1 cellular context compared by ENCODE assay signal in the genomic region with DNA sequence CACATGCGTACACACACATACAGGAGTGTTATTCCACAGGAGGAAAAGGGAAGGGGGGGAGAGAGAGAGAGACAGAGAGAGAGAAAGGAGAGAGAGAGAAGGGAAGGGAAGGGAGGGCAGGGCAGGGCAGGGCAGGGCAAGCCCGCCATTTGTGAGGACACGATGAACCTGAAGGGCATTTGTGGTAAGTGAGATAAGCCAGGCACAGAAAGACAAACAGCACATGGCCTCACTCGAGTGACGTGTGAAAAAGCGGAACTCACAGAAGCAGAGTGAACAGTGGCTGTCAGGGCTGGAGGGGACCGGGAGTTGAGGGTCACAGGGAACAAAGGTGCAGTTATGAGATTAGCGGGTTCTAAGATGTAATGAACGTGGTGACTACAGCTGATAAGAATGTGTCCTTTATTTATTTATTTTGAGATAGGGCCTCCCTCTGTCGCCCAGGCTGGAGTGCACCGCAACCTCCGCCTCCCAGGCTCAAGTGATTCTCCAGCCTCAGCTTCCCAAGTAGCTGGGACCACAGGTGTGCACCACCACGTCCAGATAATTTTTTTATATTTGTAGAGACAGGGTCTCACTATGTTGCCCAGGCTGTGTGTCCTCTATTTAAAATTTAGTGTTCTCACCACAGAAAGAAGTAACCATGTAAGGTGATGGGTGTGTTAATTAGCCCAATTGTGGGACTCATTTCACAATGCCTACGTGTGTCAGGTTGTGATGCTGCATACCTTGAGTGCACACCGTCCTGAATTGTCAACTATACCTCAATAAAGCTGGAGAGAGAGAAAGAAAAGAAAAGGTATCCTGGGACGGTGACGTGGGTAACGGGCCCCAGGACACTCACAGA.
TF ChIP-seq lines count a peak whose summit lies in the region.

No MANE protein-coding gene starts in this region.

TF ChIP-seq in K562, 482 proteins besides CTCF, POLR2A, EP300 and RAD21 (continued from another document and continues in another):
- TF ChIP-seq RFX7 (CRISPR knock-in tag; IDR thresholded peaks at IDR 0.05): no peak
- TF ChIP-seq GATAD2B (IDR thresholded peaks at IDR 0.05; ENCODE audit: borderline replicate concordance): no peak
- no peak for TF ChIP-seq CHCHD3 (CRISPR knock-in tag; IDR thresholded peaks at IDR 0.05)
- no peak for TF ChIP-seq RB1 (IDR thresholded peaks at IDR 0.05; ENCODE audit: low read depth)
- TF ChIP-seq HDAC8 (tag; IDR thresholded peaks at IDR 0.05): no peak
- TF ChIP-seq SMAD4 (CRISPR knock-in tag; conservative IDR thresholded peaks at IDR 0.05): peak; percentile 88
- TF ChIP-seq, protein P1, sequence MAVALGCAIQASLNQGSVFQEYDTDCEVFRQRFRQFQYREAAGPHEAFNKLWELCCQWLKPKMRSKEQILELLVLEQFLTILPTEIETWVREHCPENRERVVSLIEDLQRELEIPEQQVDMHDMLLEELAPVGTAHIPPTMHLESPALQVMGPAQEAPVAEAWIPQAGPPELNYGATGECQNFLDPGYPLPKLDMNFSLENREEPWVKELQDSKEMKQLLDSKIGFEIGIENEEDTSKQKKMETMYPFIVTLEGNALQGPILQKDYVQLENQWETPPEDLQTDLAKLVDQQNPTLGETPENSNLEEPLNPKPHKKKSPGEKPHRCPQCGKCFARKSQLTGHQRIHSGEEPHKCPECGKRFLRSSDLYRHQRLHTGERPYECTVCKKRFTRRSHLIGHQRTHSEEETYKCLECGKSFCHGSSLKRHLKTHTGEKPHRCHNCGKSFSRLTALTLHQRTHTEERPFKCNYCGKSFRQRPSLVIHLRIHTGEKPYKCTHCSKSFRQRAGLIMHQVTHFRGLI (CRISPR knock-in tag; IDR thresholded peaks at IDR 0.05): no peak
- no peak for TF ChIP-seq SMC3 (conservative IDR thresholded peaks at IDR 0.05; ENCODE audit: insufficient read depth, low read depth, low read length)
- TF ChIP-seq, protein P2, sequence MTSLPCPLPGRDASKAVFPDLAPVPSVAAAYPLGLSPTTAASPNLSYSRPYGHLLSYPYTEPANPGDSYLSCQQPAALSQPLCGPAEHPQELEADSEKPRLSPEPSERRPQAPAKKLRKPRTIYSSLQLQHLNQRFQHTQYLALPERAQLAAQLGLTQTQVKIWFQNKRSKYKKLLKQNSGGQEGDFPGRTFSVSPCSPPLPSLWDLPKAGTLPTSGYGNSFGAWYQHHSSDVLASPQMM (CRISPR knock-in tag; IDR thresholded peaks at IDR 0.05): no peak
- TF ChIP-seq CHD4 (IDR thresholded peaks at IDR 0.05; ENCODE audit: insufficient read depth, insufficient replicate concordance, low read depth, low read length, poor library complexity, severe bottlenecking): peak; percentile 62
- TF ChIP-seq PURB (CRISPR knock-in tag; IDR thresholded peaks at IDR 0.05; ENCODE audit: low read depth): no peak
- TF ChIP-seq ZNF778 (CRISPR knock-in tag; IDR thresholded peaks at IDR 0.05): no peak
- TF ChIP-seq, protein P3, sequence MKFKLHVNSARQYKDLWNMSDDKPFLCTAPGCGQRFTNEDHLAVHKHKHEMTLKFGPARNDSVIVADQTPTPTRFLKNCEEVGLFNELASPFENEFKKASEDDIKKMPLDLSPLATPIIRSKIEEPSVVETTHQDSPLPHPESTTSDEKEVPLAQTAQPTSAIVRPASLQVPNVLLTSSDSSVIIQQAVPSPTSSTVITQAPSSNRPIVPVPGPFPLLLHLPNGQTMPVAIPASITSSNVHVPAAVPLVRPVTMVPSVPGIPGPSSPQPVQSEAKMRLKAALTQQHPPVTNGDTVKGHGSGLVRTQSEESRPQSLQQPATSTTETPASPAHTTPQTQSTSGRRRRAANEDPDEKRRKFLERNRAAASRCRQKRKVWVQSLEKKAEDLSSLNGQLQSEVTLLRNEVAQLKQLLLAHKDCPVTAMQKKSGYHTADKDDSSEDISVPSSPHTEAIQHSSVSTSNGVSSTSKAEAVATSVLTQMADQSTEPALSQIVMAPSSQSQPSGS (CRISPR knock-in tag; IDR thresholded peaks at IDR 0.05): no peak
- no peak for TF ChIP-seq SRSF9 (IDR thresholded peaks at IDR 0.05; ENCODE audit: borderline replicate concordance, low read depth, low read length)
- peak; percentile 95 for TF ChIP-seq PML (IDR thresholded peaks at IDR 0.05; ENCODE audit: low read length)
- TF ChIP-seq, protein P4, sequence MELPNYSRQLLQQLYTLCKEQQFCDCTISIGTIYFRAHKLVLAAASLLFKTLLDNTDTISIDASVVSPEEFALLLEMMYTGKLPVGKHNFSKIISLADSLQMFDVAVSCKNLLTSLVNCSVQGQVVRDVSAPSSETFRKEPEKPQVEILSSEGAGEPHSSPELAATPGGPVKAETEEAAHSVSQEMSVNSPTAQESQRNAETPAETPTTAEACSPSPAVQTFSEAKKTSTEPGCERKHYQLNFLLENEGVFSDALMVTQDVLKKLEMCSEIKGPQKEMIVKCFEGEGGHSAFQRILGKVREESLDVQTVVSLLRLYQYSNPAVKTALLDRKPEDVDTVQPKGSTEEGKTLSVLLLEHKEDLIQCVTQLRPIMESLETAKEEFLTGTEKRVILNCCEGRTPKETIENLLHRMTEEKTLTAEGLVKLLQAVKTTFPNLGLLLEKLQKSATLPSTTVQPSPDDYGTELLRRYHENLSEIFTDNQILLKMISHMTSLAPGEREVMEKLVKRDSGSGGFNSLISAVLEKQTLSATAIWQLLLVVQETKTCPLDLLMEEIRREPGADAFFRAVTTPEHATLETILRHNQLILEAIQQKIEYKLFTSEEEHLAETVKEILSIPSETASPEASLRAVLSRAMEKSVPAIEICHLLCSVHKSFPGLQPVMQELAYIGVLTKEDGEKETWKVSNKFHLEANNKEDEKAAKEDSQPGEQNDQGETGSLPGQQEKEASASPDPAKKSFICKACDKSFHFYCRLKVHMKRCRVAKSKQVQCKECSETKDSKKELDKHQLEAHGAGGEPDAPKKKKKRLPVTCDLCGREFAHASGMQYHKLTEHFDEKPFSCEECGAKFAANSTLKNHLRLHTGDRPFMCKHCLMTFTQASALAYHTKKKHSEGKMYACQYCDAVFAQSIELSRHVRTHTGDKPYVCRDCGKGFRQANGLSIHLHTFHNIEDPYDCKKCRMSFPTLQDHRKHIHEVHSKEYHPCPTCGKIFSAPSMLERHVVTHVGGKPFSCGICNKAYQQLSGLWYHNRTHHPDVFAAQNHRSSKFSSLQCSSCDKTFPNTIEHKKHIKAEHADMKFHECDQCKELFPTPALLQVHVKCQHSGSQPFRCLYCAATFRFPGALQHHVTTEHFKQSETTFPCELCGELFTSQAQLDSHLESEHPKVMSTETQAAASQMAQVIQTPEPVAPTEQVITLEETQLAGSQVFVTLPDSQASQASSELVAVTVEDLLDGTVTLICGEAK (IDR thresholded peaks at IDR 0.05): no peak; the same call in 1 of the 2 replicates
- TF ChIP-seq, protein P4 (CRISPR knock-in tag; IDR thresholded peaks at IDR 0.05): no peak
- TF ChIP-seq HIVEP1 (CRISPR knock-in tag; IDR thresholded peaks at IDR 0.05): no peak
- TF ChIP-seq ZNF764 (CRISPR knock-in tag; IDR thresholded peaks at IDR 0.05; ENCODE audit: low read depth): no peak
- TF ChIP-seq, protein P5, sequence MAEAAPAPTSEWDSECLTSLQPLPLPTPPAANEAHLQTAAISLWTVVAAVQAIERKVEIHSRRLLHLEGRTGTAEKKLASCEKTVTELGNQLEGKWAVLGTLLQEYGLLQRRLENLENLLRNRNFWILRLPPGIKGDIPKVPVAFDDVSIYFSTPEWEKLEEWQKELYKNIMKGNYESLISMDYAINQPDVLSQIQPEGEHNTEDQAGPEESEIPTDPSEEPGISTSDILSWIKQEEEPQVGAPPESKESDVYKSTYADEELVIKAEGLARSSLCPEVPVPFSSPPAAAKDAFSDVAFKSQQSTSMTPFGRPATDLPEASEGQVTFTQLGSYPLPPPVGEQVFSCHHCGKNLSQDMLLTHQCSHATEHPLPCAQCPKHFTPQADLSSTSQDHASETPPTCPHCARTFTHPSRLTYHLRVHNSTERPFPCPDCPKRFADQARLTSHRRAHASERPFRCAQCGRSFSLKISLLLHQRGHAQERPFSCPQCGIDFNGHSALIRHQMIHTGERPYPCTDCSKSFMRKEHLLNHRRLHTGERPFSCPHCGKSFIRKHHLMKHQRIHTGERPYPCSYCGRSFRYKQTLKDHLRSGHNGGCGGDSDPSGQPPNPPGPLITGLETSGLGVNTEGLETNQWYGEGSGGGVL (CRISPR knock-in tag; IDR thresholded peaks at IDR 0.05): no peak
- TF ChIP-seq ZNF263 (CRISPR knock-in tag; IDR thresholded peaks at IDR 0.05; ENCODE audit: borderline replicate concordance): no peak
- no peak for TF ChIP-seq TCFL5 (CRISPR knock-in tag; conservative IDR thresholded peaks at IDR 0.05)
- TF ChIP-seq NCOR1 (IDR thresholded peaks at IDR 0.05): peak; percentile 94
- TF ChIP-seq KLF16 (IDR thresholded peaks at IDR 0.05): peak; percentile 91
- TF ChIP-seq ZFP1 (CRISPR knock-in tag; IDR thresholded peaks at IDR 0.05): 0 out of 2 replicates have a peak, but pooled peaks have one; percentile 14
- TF ChIP-seq SAP30 (IDR thresholded peaks at IDR 0.05; ENCODE audit: borderline replicate concordance, insufficient read depth, low read depth, low read length, poor library complexity, severe bottlenecking): no peak
- TF ChIP-seq, protein P6, sequence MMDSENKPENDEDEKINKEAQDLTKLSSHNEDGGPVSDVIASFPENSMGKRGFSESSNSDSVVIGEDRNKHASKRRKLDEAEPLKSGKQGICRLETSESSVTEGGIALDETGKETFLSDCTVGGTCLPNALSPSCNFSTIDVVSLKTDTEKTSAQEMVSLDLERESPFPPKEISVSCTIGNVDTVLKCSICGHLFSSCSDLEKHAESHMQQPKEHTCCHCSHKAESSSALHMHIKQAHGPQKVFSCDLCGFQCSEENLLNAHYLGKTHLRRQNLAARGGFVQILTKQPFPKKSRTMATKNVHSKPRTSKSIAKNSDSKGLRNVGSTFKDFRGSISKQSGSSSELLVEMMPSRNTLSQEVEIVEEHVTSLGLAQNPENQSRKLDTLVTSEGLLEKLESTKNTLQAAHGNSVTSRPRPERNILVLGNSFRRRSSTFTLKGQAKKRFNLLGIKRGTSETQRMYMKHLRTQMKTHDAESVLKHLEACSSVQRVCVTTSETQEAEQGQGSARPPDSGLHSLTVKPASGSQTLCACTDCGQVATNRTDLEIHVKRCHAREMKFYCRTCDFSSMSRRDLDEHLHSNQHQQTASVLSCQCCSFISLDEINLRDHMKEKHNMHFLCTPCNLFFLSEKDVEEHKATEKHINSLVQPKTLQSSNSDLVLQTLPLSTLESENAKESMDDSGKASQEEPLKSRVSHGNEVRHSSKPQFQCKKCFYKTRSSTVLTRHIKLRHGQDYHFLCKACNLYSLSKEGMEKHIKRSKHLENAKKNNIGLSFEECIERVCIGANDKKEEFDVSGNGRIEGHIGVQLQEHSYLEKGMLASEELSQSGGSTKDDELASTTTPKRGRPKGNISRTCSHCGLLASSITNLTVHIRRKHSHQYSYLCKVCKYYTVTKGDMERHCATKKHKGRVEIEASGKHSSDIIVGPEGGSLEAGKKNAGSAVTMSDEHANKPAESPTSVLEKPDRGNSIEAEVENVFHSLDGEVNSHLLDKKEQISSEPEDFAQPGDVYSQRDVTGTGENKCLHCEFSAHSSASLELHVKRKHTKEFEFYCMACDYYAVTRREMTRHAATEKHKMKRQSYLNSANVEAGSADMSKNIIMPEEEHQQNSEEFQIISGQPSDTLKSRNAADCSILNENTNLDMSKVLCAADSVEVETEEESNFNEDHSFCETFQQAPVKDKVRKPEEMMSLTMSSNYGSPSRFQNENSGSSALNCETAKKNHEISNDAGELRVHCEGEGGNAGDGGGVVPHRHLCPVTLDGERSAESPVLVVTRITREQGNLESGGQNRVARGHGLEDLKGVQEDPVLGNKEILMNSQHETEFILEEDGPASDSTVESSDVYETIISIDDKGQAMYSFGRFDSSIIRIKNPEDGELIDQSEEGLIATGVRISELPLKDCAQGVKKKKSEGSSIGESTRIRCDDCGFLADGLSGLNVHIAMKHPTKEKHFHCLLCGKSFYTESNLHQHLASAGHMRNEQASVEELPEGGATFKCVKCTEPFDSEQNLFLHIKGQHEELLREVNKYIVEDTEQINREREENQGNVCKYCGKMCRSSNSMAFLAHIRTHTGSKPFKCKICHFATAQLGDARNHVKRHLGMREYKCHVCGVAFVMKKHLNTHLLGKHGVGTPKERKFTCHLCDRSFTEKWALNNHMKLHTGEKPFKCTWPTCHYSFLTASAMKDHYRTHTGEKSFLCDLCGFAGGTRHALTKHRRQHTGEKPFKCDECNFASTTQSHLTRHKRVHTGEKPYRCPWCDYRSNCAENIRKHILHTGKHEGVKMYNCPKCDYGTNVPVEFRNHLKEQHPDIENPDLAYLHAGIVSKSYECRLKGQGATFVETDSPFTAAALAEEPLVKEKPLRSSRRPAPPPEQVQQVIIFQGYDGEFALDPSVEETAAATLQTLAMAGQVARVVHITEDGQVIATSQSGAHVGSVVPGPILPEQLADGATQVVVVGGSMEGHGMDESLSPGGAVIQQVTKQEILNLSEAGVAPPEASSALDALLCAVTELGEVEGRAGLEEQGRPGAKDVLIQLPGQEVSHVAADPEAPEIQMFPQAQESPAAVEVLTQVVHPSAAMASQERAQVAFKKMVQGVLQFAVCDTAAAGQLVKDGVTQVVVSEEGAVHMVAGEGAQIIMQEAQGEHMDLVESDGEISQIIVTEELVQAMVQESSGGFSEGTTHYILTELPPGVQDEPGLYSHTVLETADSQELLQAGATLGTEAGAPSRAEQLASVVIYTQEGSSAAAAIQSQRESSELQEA (IDR thresholded peaks at IDR 0.05; ENCODE audit: low read depth): no peak
- no peak for TF ChIP-seq RFX5 (IDR thresholded peaks at IDR 0.05; ENCODE audit: low read depth, low read length)
- TF ChIP-seq CSDE1 (IDR thresholded peaks at IDR 0.05): no peak
- peak; percentile 95 for TF ChIP-seq SMARCA4 (IDR thresholded peaks at IDR 0.05)
- TF ChIP-seq ZNF780A (CRISPR knock-in tag; IDR thresholded peaks at IDR 0.05): no peak
- no peak for TF ChIP-seq KLF10 (CRISPR knock-in tag; IDR thresholded peaks at IDR 0.05)
